Comparison of ENCODE assay signal across 30 cellular contexts in genomic region chr1:154539486-154540483, GRCh38. TPM values are rescaled to one million over a fixed set of nuclear protein-coding genes. Genes with fewer than 3 reads are reported as not detected.
"Had no signal": no experiment of that assay in that cellular context is flagged by ENCODE, and none has a peak within 500 bp of the region (broad histone marks: within the 10 kb centered on the region; RNA-seq: fewer than 3 reads in every experiment).

No MANE protein-coding gene starts in this region.

- H3K79me2 ChIP-seq: hepatocyte had no signal

- H3K27me3 ChIP-seq: heart right ventricle, pancreas, spleen, stomach, testis, uterus had no signal

- H3K4me1 ChIP-seq: pancreas, prostate gland, sigmoid colon, spleen, stomach, testis, tibial artery, uterus had no signal

- H3K4me2 ChIP-seq: hepatocyte had no signal

- H3K36me3 Mint-ChIP-seq: naive thymus-derived CD4-positive, alpha-beta T cell; natural killer cell treated with Interleukin-12 subunit alpha and Interleukin-12 subunit beta and Interleukin-15 and Interleukin-18, amount 100 ng/mL, for 72 hours; stimulated activated memory B cell treated with anti-CD40 and anti-IgM and Interleukin-4, amounts not matched to agents 10 μg/mL and 1 μg/mL and 100 μg/mL, for 72 hours had no signal

- H3K4me1 Mint-ChIP-seq: memory B cell; naive thymus-derived CD4-positive, alpha-beta T cell; stimulated activated memory B cell treated with anti-CD40 and anti-IgM and Interleukin-4, amounts not matched to agents 10 μg/mL and 1 μg/mL and 100 μg/mL, for 72 hours had no signal

- H3K4me3 ChIP-seq: heart right ventricle, hepatocyte, mucosa of descending colon, pancreas, prostate gland, sigmoid colon, spleen, stomach, testis, tibial artery, uterus had no signal

- H3K36me3 ChIP-seq: pancreas, prostate gland, sigmoid colon, spleen, stomach, tibial artery, uterus had no signal

- H3K27ac ChIP-seq: heart right ventricle, hepatocyte, pancreas, prostate gland, sigmoid colon, spleen, stomach, testis, tibial artery, uterus had no signal

- ATAC-seq: heart right ventricle; mucosa of descending colon; naive thymus-derived CD4-positive, alpha-beta T cell; natural killer cell treated with Interleukin-12 subunit alpha and Interleukin-12 subunit beta and Interleukin-15 and Interleukin-18, amount 100 ng/mL, for 72 hours; pancreas; right cardiac atrium; stimulated activated memory B cell treated with anti-CD40 and anti-IgM and Interleukin-4, amounts not matched to agents 10 μg/mL and 1 μg/mL and 100 μg/mL, for 72 hours; stimulated activated naive CD8-positive, alpha-beta T cell treated with anti-CD3 and anti-CD28 coated beads, Interleukin-15, Interleukin-2, amounts not matched to agents 100 U/mL and 50 U/mL, for 24 hours had no signal

- H2AFZ ChIP-seq: hepatocyte had no signal

- H3K9me3 Mint-ChIP-seq: natural killer cell treated with Interleukin-12 subunit alpha and Interleukin-12 subunit beta and Interleukin-15 and Interleukin-18, amount 100 ng/mL, for 72 hours had no signal

- DNase-seq: heart right ventricle; islet precursor cell; midbrain; mucosa of descending colon; naive thymus-derived CD4-positive, alpha-beta T cell; nucleus accumbens; posterior cingulate gyrus; retina; right cardiac atrium; sigmoid colon; small intestine; stimulated activated CD4-positive, alpha-beta T cell treated with anti-CD3 and anti-CD28 coated beads, Interleukin-4, amount 100 ng/mL, for 4 hours; stimulated activated CD8-positive, alpha-beta memory T cell treated with anti-CD3 and anti-CD28 coated beads, Interleukin-4, amount 100 ng/mL, for 48 hours; stimulated activated naive CD8-positive, alpha-beta T cell treated with anti-CD3 and anti-CD28 coated beads, Interleukin-15, Interleukin-2, amounts not matched to agents 100 U/mL and 50 U/mL, for 24 hours; stomach; testis; tibial artery; uterus had no signal

- FAIRE-seq: pancreas, small intestine had no signal

- H3K27ac Mint-ChIP-seq: memory B cell; naive thymus-derived CD4-positive, alpha-beta T cell; natural killer cell treated with Interleukin-12 subunit alpha and Interleukin-12 subunit beta and Interleukin-15 and Interleukin-18, amount 100 ng/mL, for 72 hours; stimulated activated memory B cell treated with anti-CD40 and anti-IgM and Interleukin-4, amounts not matched to agents 10 μg/mL and 1 μg/mL and 100 μg/mL, for 72 hours had no signal

- H3K9me3 ChIP-seq: heart right ventricle, mucosa of descending colon, pancreas, prostate gland, sigmoid colon, spleen, stomach, testis, tibial artery, uterus had no signal

- H3K4me3 Mint-ChIP-seq: memory B cell; naive thymus-derived CD4-positive, alpha-beta T cell; natural killer cell treated with Interleukin-12 subunit alpha and Interleukin-12 subunit beta and Interleukin-15 and Interleukin-18, amount 100 ng/mL, for 72 hours; stimulated activated memory B cell treated with anti-CD40 and anti-IgM and Interleukin-4, amounts not matched to agents 10 μg/mL and 1 μg/mL and 100 μg/mL, for 72 hours had no signal

RNA-seq across cellular contexts. Expression of gene CHRNB2, which starts 27.8 kb away (rescaled TPM):
- total RNA-seq: mesenteric fat pad; naive thymus-derived CD4-positive, alpha-beta T cell; natural killer cell treated with Interleukin-12 subunit alpha and Interleukin-12 subunit beta and Interleukin-15 and Interleukin-18, amount 100 ng/mL, for 72 hours; right cardiac atrium had no signal
- polyA plus RNA-seq: hepatocyte; naive thymus-derived CD4-positive, alpha-beta T cell had no signal

RNA-seq across cellular contexts. Expression of gene SHE, which starts 37.6 kb away (rescaled TPM):
- total RNA-seq: myocyte; naive thymus-derived CD4-positive, alpha-beta T cell; osteoblast had no signal
- polyA plus RNA-seq: hepatocyte had no signal

RNA-seq across cellular contexts. Expression of gene TDRD10, which starts 37.8 kb away (rescaled TPM):
- total RNA-seq: kidney epithelial cell; myocyte; natural killer cell treated with Interleukin-12 subunit alpha and Interleukin-12 subunit beta and Interleukin-15 and Interleukin-18, amount 100 ng/mL, for 72 hours; osteoblast had no signal
- polyA plus RNA-seq: hepatocyte; naive thymus-derived CD4-positive, alpha-beta T cell; neural cell had no signal
